ENCODE assay signal across 12 cellular contexts in the genomic region with DNA sequence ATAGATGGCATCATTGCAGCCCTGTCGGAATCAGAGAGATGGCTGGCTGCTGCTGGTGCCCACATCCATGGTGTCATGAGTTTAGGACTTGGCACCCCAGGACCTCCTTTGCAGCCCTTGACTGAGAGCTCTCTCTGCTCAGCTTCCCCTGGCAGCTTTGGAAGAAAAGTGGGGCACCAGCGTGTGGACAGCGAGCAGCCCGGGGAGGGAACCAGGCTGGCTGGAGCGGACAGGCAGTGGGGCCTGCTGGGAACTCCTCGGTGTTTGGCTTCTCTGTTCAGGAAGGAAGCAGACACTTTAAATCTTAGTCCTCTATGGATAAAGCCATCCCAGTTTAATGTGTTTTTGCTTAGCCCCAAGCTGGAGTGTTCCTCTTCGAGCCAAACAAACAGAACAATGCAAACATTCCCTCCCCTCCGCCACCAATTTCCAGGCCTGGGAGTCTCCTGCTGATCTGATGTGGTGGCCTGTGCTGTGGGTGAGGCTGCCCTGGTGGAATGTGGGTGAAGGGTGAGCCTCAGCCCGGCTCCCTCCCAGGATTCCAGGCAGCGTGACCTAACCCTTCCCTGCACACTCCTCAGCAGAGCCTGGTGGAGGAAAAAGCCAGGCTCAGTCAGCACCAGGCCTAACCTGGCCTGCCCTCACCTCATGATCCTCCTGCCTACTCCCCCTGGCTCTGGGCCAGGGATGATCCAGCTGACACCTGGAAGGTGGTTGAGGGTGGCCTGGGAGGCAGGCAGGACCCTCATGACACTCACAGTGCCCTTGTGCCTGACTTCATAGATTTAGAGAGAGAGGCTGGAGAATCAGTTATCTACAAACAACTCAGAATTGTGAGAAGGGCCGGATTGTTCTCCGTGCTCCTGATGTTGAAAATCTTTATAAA. TPM values are rescaled to one million over a fixed set of nuclear protein-coding genes. Genes with fewer than 3 reads are reported as not detected.
DNase-seq lines count a peak whose midpoint lies in the region; ATAC-seq, FAIRE-seq and TF ChIP-seq lines count a peak whose summit lies in the region.
"Had no signal": no experiment of that assay in that cellular context is flagged by ENCODE, and none has a peak within 500 bp of the region (broad histone marks: within the 10 kb centered on the region; RNA-seq: fewer than 3 reads in every experiment).

No MANE protein-coding gene starts in this region.

- no peak for FAIRE-seq in urothelium cell line (lab: Jason Lieb, UNC)

- no peaks in the 10 kb centered on the region for H3K27me3 ChIP-seq in lower lobe of right lung (ENCODE audit: low read depth)

- no peak for DNase-seq in activated T-cell treated with anti-CD3 and anti-CD28 coated beads, Interleukin-2, amount 50 U/mL, for 4 hours
- DNase-seq in activated T-cell treated with anti-CD3 and anti-CD28 coated beads, Interleukin-2, amount 50 U/mL, for 48 hours: no peak
- DNase-seq in caudate nucleus (lab: John Stamatoyannopoulos, UW) (no peak), lower lobe of right lung (peak; percentile 86), urothelium cell line (ENCODE audit: low spot score) (peak; percentile 77), GDM1 (lab: John Stamatoyannopoulos, UW) (no peak), head of caudate nucleus (no peak)
- DNase-seq: H9, NCI-H524, nucleus accumbens had no signal

- H3K4me3 ChIP-seq in lower lobe of right lung: no peak overlapping the region

- no peaks in the 10 kb centered on the region for H3K9me3 ChIP-seq in lower lobe of right lung

- no peaks in the 10 kb centered on the region for H3K36me3 Mint-ChIP-seq in activated T-cell treated with anti-CD3 and anti-CD28 coated beads, Interleukin-2, amount 50 U/mL, for 4 hours (ENCODE audit: insufficient read depth)
- H3K36me3 Mint-ChIP-seq: CD4-positive, CD25-positive, alpha-beta regulatory T cell had no signal

- TF ChIP-seq CTCF in lower lobe of right lung (IDR thresholded peaks at IDR 0.05): no peak

- intact Hi-C loops in lower lobe of right lung (cut with DNase I) (no loop called here), head of caudate nucleus (cut with DNase I) (no loop called here)

- H3K4me1 ChIP-seq in lower lobe of right lung: peaks cover 23% of the 10 kb centered on the region

- H3K36me3 ChIP-seq in lower lobe of right lung: no peaks in the 10 kb centered on the region

- H3K27ac ChIP-seq in caudate nucleus (ENCODE audit: low read depth, low read length): peak overlapping the region; percentile 50
- H3K27ac ChIP-seq in lower lobe of right lung: peak overlapping the region; percentile 82

- peaks cover 50% of the 10 kb centered on the region for H3K4me1 Mint-ChIP-seq in activated T-cell treated with anti-CD3 and anti-CD28 coated beads, Interleukin-2, amount 50 U/mL, for 4 hours (ENCODE audit: low read depth)

- peaks cover 3% of the 10 kb centered on the region for H3K27me3 Mint-ChIP-seq in activated T-cell treated with anti-CD3 and anti-CD28 coated beads, Interleukin-2, amount 50 U/mL, for 4 hours (ENCODE audit: low read depth)
- H3K27me3 Mint-ChIP-seq: CD4-positive, CD25-positive, alpha-beta regulatory T cell had no signal

- H3K9me3 Mint-ChIP-seq in activated T-cell treated with anti-CD3 and anti-CD28 coated beads, Interleukin-2, amount 50 U/mL, for 4 hours: no peaks in the 10 kb centered on the region
- H3K9me3 Mint-ChIP-seq: H9 had no signal

- ATAC-seq in activated T-cell treated with anti-CD3 and anti-CD28 coated beads, Interleukin-2, amount 50 U/mL, for 4 hours: no peak
- ATAC-seq in lower lobe of right lung (peak; percentile 97), GM18867 (IDR thresholded peaks at IDR 0.05; ENCODE audit: unreplicated experiment) (no peak)

- peak overlapping the region; percentile 7 for H3K4me3 Mint-ChIP-seq in activated T-cell treated with anti-CD3 and anti-CD28 coated beads, Interleukin-2, amount 50 U/mL, for 4 hours
- H3K4me3 Mint-ChIP-seq: H9 had no signal

RNA-seq across cellular contexts. Expression of gene ITGB6, which starts 21.6 kb away (rescaled TPM):
- not detected for total RNA-seq in activated T-cell treated with anti-CD3 and anti-CD28 coated beads, Interleukin-2, amount 50 U/mL, for 4 hours
- total RNA-seq in lower lobe of right lung: 65.2 TPM
- total RNA-seq: CD4-positive, CD25-positive, alpha-beta regulatory T cell; H9 had no signal

Comparison
In these comparisons a context has a peak if more than half of its experiments do, and no peak if none do; other contexts are left out.
1. ATAC-seq: peak in lower lobe of right lung (2 of 2); none in activated T-cell treated with anti-CD3 and anti-CD28 coated beads, Interleukin-2, amount 50 U/mL, for 4 hours (0 of 2) and GM18867 (single experiment).
2. DNase-seq: peak in lower lobe of right lung (single experiment) and urothelium cell line (single experiment); none in activated T-cell treated with anti-CD3 and anti-CD28 coated beads, Interleukin-2, amount 50 U/mL, for 4 hours (single experiment), activated T-cell treated with anti-CD3 and anti-CD28 coated beads, Interleukin-2, amount 50 U/mL, for 48 hours (0 of 2), caudate nucleus (0 of 61), GDM1 (single experiment) and head of caudate nucleus (0 of 42).
3. RNA of gene ITGB6, which starts 21.6 kb away (total RNA-seq): 65.2 TPM in lower lobe of right lung (single experiment); not detected in activated T-cell treated with anti-CD3 and anti-CD28 coated beads, Interleukin-2, amount 50 U/mL, for 4 hours; every median in the first group is over 10 times any median in the second.